ENCODE assay signal across 8 cellular contexts in genomic region chr17:17972952-17973254, GRCh38. TPM values are rescaled to one million over a fixed set of nuclear protein-coding genes. Genes with fewer than 3 reads are reported as not detected.
DNase-seq lines count a peak whose midpoint lies in the region; ATAC-seq and TF ChIP-seq lines count a peak whose summit lies in the region.

No MANE protein-coding gene starts in this region.

- no peak for TF ChIP-seq EP300 in transverse colon (IDR thresholded peaks at IDR 0.05; ENCODE audit: low read depth)

- H3K9me3 Mint-ChIP-seq in activated T-cell treated with anti-CD3 and anti-CD28 coated beads, Interleukin-2, amount 50 U/mL, for 72 hours, result no peaks in the 10 kb centered on the region

- H3K9me3 ChIP-seq in lower lobe of right lung (no peaks in the 10 kb centered on the region), transverse colon (no peaks in the 10 kb centered on the region)

- peak overlapping the region; percentile 78 for H3K27ac Mint-ChIP-seq in activated T-cell treated with anti-CD3 and anti-CD28 coated beads, Interleukin-2, amount 50 U/mL, for 72 hours

- H3K27me3 Mint-ChIP-seq in activated T-cell treated with anti-CD3 and anti-CD28 coated beads, Interleukin-2, amount 50 U/mL, for 72 hours (ENCODE audit: low read depth), result no peaks in the 10 kb centered on the region

- in situ Hi-C loops in astrocyte of the cerebellum (cut with HindIII; ENCODE audit: low sequenced_read_pairs) (no loop called here), transverse colon (cut with MboI; ENCODE audit: low pct_ligation_motif_present in 1 of 4, low pct_unique_long_range_greater_than_20kb in 1 of 4, low sequenced_read_pairs in 3 of 4) (loop anchor here in 1 of 4 donors (10.0 kb wide), 1 partner anchor 52 kb away; no protein-coding TSS in a partner anchor)

- peaks cover 23% of the 10 kb centered on the region for H3K4me1 ChIP-seq in lower lobe of right lung
- H3K4me1 ChIP-seq in transverse colon, result peaks cover 17 to 29% (median 19%) of the 10 kb centered on the region in 4 donors

- peaks cover 0 to 2% of the 10 kb centered on the region in 2 donors for H3K36me3 Mint-ChIP-seq in activated T-cell treated with anti-CD3 and anti-CD28 coated beads, Interleukin-2, amount 50 U/mL, for 72 hours (ENCODE audit: insufficient read depth in 2 of 2)

- H3K4me3 Mint-ChIP-seq in activated T-cell treated with anti-CD3 and anti-CD28 coated beads, Interleukin-2, amount 50 U/mL, for 72 hours, result peak overlapping the region; percentile 91 to 93

- no peaks in the 10 kb centered on the region for H3K36me3 ChIP-seq in lower lobe of right lung
- H3K36me3 ChIP-seq in transverse colon, result no peaks in the 10 kb centered on the region

- no peak for DNase-seq in activated T-cell treated with anti-CD3 and anti-CD28 coated beads, Interleukin-2, amount 50 U/mL, for 72 hours
- no peak for DNase-seq in activated T-cell treated with anti-CD3 and anti-CD28 coated beads, Interleukin-2, amount 50 U/mL, for 48 hours
- DNase-seq in astrocyte of the cerebellum (ENCODE audit: low read depth) (no peak), lower lobe of right lung (no peak), transverse colon (no peak), AG20443 (ENCODE audit: low spot score) (no peak), NCI-H226 (no peak)

- WGBS in transverse colon (ENCODE audit: low coverage in 1 of 2), 2 donors, result 4 to 9% methylated on average over 2 to 13 of the region's 13 CpGs

- no peak for ATAC-seq in activated T-cell treated with anti-CD3 and anti-CD28 coated beads, Interleukin-2, amount 50 U/mL, for 72 hours (replicated peaks in 1 of 2)
- ATAC-seq in lower lobe of right lung, result no peak
- ATAC-seq in HG03342 (IDR thresholded peaks at IDR 0.05; ENCODE audit: unreplicated experiment), result no peak

- H3K27me3 ChIP-seq in lower lobe of right lung (ENCODE audit: low read depth), result no peaks in the 10 kb centered on the region
- no peaks in the 10 kb centered on the region for H3K27me3 ChIP-seq in transverse colon

- peaks cover 44% of the 10 kb centered on the region for H3K4me1 Mint-ChIP-seq in activated T-cell treated with anti-CD3 and anti-CD28 coated beads, Interleukin-2, amount 50 U/mL, for 72 hours (ENCODE audit: low read depth)

- H3K4me3 ChIP-seq in astrocyte of the cerebellum (ENCODE audit: low read depth, low read length), result peak overlapping the region; percentile 80
- peak overlapping the region; percentile 87 for H3K4me3 ChIP-seq in lower lobe of right lung
- H3K4me3 ChIP-seq in transverse colon, result peak overlapping the region; percentile 11 to 61 (median 46)

- TF ChIP-seq CTCF in astrocyte of the cerebellum (IDR thresholded peaks at IDR 0.05; ENCODE audit: low read depth, low read length, missing control alignments) (no peak), lower lobe of right lung (IDR thresholded peaks at IDR 0.05) (no peak), transverse colon (IDR thresholded peaks at IDR 0.05) (no peak)

- TF ChIP-seq POLR2A in transverse colon (IDR thresholded peaks at IDR 0.05), result no peak

- H3K27ac ChIP-seq in lower lobe of right lung (peak overlapping the region; percentile 77), transverse colon (peak overlapping the region; percentile 41 to 86 (median 68))

- intact Hi-C loops in lower lobe of right lung (cut with DNase I), result no loop called here
- intact Hi-C loops in transverse colon (cut with DNase I; ENCODE audit: low total_unique reads), result no loop called here

RNA-seq across cellular contexts. Expression of gene DRC3, which starts 0.2 kb away (rescaled TPM):
- total RNA-seq in activated T-cell treated with anti-CD3 and anti-CD28 coated beads, Interleukin-2, amount 50 U/mL, for 72 hours, result under 1 TPM; 0.39 to 0.43 TPM
- total RNA-seq in lower lobe of right lung, result 13.4 TPM
- total RNA-seq in transverse colon, result 1 to 10 TPM in 1 of 4 donors, under 1 TPM in 2, not detected in 1; 0.64 to 1.8 (median 0.82) TPM

RNA-seq across cellular contexts. Expression of gene TOM1L2, which starts 0.7 kb away (rescaled TPM):
- total RNA-seq in activated T-cell treated with anti-CD3 and anti-CD28 coated beads, Interleukin-2, amount 50 U/mL, for 72 hours, result 10 to 100 TPM; 23.7 to 26.9 TPM
- 63.4 TPM for total RNA-seq in lower lobe of right lung
- total RNA-seq in transverse colon, result 100 to 1,000 TPM in 2 of 4 donors, 10 to 100 TPM in 2; 65.9 to 178 (median 97.7) TPM
